Comparison of ENCODE assay signal across 8 cellular contexts in genomic region chr14:105414456-105415371, GRCh38. TPM values are rescaled to one million over a fixed set of nuclear protein-coding genes. Genes with fewer than 3 reads are reported as not detected.
A peak's percentile ranks its signal among the peaks of the same experiment; 100 is the strongest.
DNase-seq lines count a peak whose midpoint lies in the region; ATAC-seq and TF ChIP-seq lines count a peak whose summit lies in the region.

No MANE protein-coding gene starts in this region.

- H3K4me3 ChIP-seq in BE2C (ENCODE audit: low read depth, low read length) (peak overlapping the region; percentile 56), MM.1S (ENCODE audit: low read length) (no peak overlapping the region), skeletal muscle satellite cell (ENCODE audit: low read length) (peak overlapping the region; percentile 71)

- H3K36me3 ChIP-seq in BE2C (no peaks in the 10 kb centered on the region), MM.1S (replicated peaks; ENCODE audit: insufficient read depth, low read length) (no peaks in the 10 kb centered on the region), skeletal muscle satellite cell (ENCODE audit: insufficient read depth, low read length) (no peaks in the 10 kb centered on the region)

- peaks cover 12% of the 10 kb centered on the region for H3K4me1 ChIP-seq in BE2C
- no peaks in the 10 kb centered on the region for H3K4me1 ChIP-seq in MM.1S (ENCODE audit: low read length)
- H3K4me1 ChIP-seq in skeletal muscle satellite cell (ENCODE audit: control insufficient read depth, insufficient read depth, low read length), result peaks cover 25% of the 10 kb centered on the region

- peak; percentile 37 for TF ChIP-seq CTCF in BE2C (IDR thresholded peaks at IDR 0.05; ENCODE audit: low read depth, low read length)
- TF ChIP-seq CTCF in MM.1S (IDR thresholded peaks at IDR 0.05; ENCODE audit: low read length), result peak; percentile 9; the same call in 1 of the 2 replicates

- no peaks in the 10 kb centered on the region for H4K20me1 ChIP-seq in MM.1S (ENCODE audit: insufficient read depth, low read length)

- no peaks in the 10 kb centered on the region for H3K27me3 ChIP-seq in BE2C
- peaks cover 12% of the 10 kb centered on the region for H3K27me3 ChIP-seq in MM.1S (replicated peaks; ENCODE audit: insufficient read depth, low read length)
- no peaks in the 10 kb centered on the region for H3K27me3 ChIP-seq in skeletal muscle satellite cell (ENCODE audit: control insufficient read depth, insufficient read depth, low read length)

- no peak overlapping the region for H2AFZ ChIP-seq in MM.1S (ENCODE audit: low read length)

- no peaks in the 10 kb centered on the region for H3K79me2 ChIP-seq in MM.1S (ENCODE audit: low read length)

- no peak overlapping the region for H3K9ac ChIP-seq in MM.1S (ENCODE audit: low read length)
- H3K9ac ChIP-seq in skeletal muscle satellite cell (ENCODE audit: low read depth, low read length), result peak overlapping the region; percentile 69

- peak; percentile 52 for ATAC-seq in GM19395 (IDR thresholded peaks at IDR 0.05; ENCODE audit: unreplicated experiment)
- ATAC-seq in HG03097 (IDR thresholded peaks at IDR 0.05; ENCODE audit: low FRiP score, unreplicated experiment), result no peak

- H3K4me2 ChIP-seq in MM.1S (ENCODE audit: low read depth, low read length), result no peak overlapping the region
- H3K4me2 ChIP-seq in skeletal muscle satellite cell (ENCODE audit: low read length), result peak overlapping the region; percentile 86

- no peak overlapping the region for H3K27ac ChIP-seq in MM.1S (ENCODE audit: low read length)

- in situ Hi-C loops in T47D (cut with HindIII; ENCODE audit: low pct_unique_long_range_greater_than_20kb, low sequenced_read_pairs), result no loop called here

- H3K9me3 ChIP-seq in BE2C (no peaks in the 10 kb centered on the region), MM.1S (replicated peaks; ENCODE audit: insufficient read depth, low read length) (no peaks in the 10 kb centered on the region), skeletal muscle satellite cell (replicated peaks; ENCODE audit: low read length) (no peaks in the 10 kb centered on the region)

- peak; percentile 77 for DNase-seq in BE2C
- DNase-seq in MM.1S, result no peak
- DNase-seq in UCSD-AML1 (lab: John Stamatoyannopoulos, UW; ENCODE audit: unreplicated experiment), result peak; percentile 80
- DNase-seq in T47D (ENCODE audit: low read depth in 1 of 2, low spot score in 1 of 2), result peak; percentile 83 to 91
- DNase-seq in iPS-NIHi7 (ENCODE audit: extremely low spot score), result peak; percentile 78

- H3F3A ChIP-seq in MM.1S (ENCODE audit: insufficient read depth, low read length), result no peaks in the 10 kb centered on the region

- no peaks in the 10 kb centered on the region for H3K9me2 ChIP-seq in MM.1S (replicated peaks; ENCODE audit: insufficient read depth, low read length)

RNA-seq across cellular contexts. Expression of gene MTA1, which starts 4.9 kb away (rescaled TPM):
- polyA plus RNA-seq in BE2C (2012; ENCODE audit: insufficient read depth, insufficient read length, low read depth), result 121 TPM
- total RNA-seq in skeletal muscle satellite cell (2012; rRNA removed), result 41.7 and 55.8 TPM in 2 replicates

RNA-seq across cellular contexts. Expression of gene TEX22, which starts 16.4 kb away (rescaled TPM):
- polyA plus RNA-seq in BE2C (2012; ENCODE audit: insufficient read depth, insufficient read length, low read depth), result 2.7 TPM
- 0.22 and 0.25 TPM in 2 replicates for total RNA-seq in skeletal muscle satellite cell (2012; rRNA removed)

RNA-seq across cellular contexts. Expression of gene CRIP2, which starts 59.9 kb away (rescaled TPM):
- polyA plus RNA-seq in BE2C (2012; ENCODE audit: insufficient read depth, insufficient read length, low read depth), result 2,068 TPM
- total RNA-seq in skeletal muscle satellite cell (2012; rRNA removed), result 29.7 and 60.7 TPM in 2 replicates
